ENCODE assay signal across 8 cellular contexts in genomic region chr12:26939192-26939832, GRCh38. TPM values are rescaled to one million over a fixed set of nuclear protein-coding genes. Genes with fewer than 3 reads are reported as not detected.
DNase-seq lines count a peak whose midpoint lies in the region; ATAC-seq and TF ChIP-seq lines count a peak whose summit lies in the region.

No MANE protein-coding gene starts in this region.

- H3K4me1 Mint-ChIP-seq in activated CD8-positive, alpha-beta T cell treated with anti-CD3 and anti-CD28 coated beads for 36 hours (ENCODE audit: low read depth): peaks cover 52% of the 10 kb centered on the region
- peaks cover 23 to 68% of the 10 kb centered on the region in 2 donors for H3K4me1 Mint-ChIP-seq in stimulated activated naive B cell treated with anti-CD40 and anti-IgM and Interleukin-4, amounts not matched to agents 10 μg/mL and 1 μg/mL and 100 μg/mL, for 72 hours

- peak overlapping the region; percentile 98 for H3K4me3 Mint-ChIP-seq in activated CD8-positive, alpha-beta T cell treated with anti-CD3 and anti-CD28 coated beads for 36 hours
- H3K4me3 Mint-ChIP-seq in stimulated activated naive B cell treated with anti-CD40 and anti-IgM and Interleukin-4, amounts not matched to agents 10 μg/mL and 1 μg/mL and 100 μg/mL, for 72 hours: peak overlapping the region; percentile 97 to 98

- peak overlapping the region; percentile 99 for H3K27ac Mint-ChIP-seq in activated CD8-positive, alpha-beta T cell treated with anti-CD3 and anti-CD28 coated beads for 36 hours
- peak overlapping the region; percentile 98 for H3K27ac Mint-ChIP-seq in stimulated activated naive B cell treated with anti-CD40 and anti-IgM and Interleukin-4, amounts not matched to agents 10 μg/mL and 1 μg/mL and 100 μg/mL, for 72 hours

- H3K9me3 Mint-ChIP-seq in activated CD8-positive, alpha-beta T cell treated with anti-CD3 and anti-CD28 coated beads for 36 hours: no peaks in the 10 kb centered on the region
- no peaks in the 10 kb centered on the region for H3K9me3 Mint-ChIP-seq in stimulated activated naive B cell treated with anti-CD40 and anti-IgM and Interleukin-4, amounts not matched to agents 10 μg/mL and 1 μg/mL and 100 μg/mL, for 72 hours

- CTCF ChIA-PET in activated CD8-positive, alpha-beta T cell treated with anti-CD3 and anti-CD28 coated beads for 36 hours (lab: Charles Lee): interaction anchor here (0.5 to 1.6 kb wide), 2 partner anchors 33 to 75 kb away, joined by 3 to 11 read pairs; partner anchors contain the start of gene TM7SF3

- TF ChIP-seq CTCF in C4-2B (conservative IDR thresholded peaks at IDR 0.05): no peak
- TF ChIP-seq CTCF in HFF-Myc (IDR thresholded peaks at IDR 0.05; ENCODE audit: low read depth, low read length, missing control alignments): no peak
- TF ChIP-seq CTCF in activated CD8-positive, alpha-beta T cell treated with anti-CD3 and anti-CD28 coated beads for 36 hours (IDR thresholded peaks at IDR 0.05): no peak

- POLR2A ChIA-PET in activated CD8-positive, alpha-beta T cell treated with anti-CD3 and anti-CD28 coated beads for 36 hours (lab: Charles Lee): interaction anchor here (1.0 kb wide), 1 partner anchor 13 kb away, joined by 3 read pairs; no protein-coding TSS in a partner anchor

- no peak for DNase-seq in HFF-Myc (ENCODE audit: extremely low read depth, low read depth)
- DNase-seq in activated CD8-positive, alpha-beta T cell treated with anti-CD3 and anti-CD28 coated beads for 36 hours: no peak
- no peak for DNase-seq in stimulated activated naive B cell treated with anti-CD40 and anti-IgM and Interleukin-4, amounts not matched to agents 10 μg/mL and 1 μg/mL and 100 μg/mL, for 72 hours
- no peak for DNase-seq in COR-L47 (lab: John Stamatoyannopoulos, UW)

- peaks cover 41% of the 10 kb centered on the region for H3K36me3 Mint-ChIP-seq in activated CD8-positive, alpha-beta T cell treated with anti-CD3 and anti-CD28 coated beads for 36 hours (ENCODE audit: low read depth)
- H3K36me3 Mint-ChIP-seq in stimulated activated naive B cell treated with anti-CD40 and anti-IgM and Interleukin-4, amounts not matched to agents 10 μg/mL and 1 μg/mL and 100 μg/mL, for 72 hours: peaks cover 14 to 16% of the 10 kb centered on the region in 2 donors

- intact Hi-C loops in activated CD8-positive, alpha-beta T cell treated with anti-CD3 and anti-CD28 coated beads for 36 hours (cut with micrococcal nuclease): loop anchor here (5.0 kb wide), 1 partner anchor 33 kb away; no protein-coding TSS in a partner anchor

- no peaks in the 10 kb centered on the region for H3K27me3 Mint-ChIP-seq in activated CD8-positive, alpha-beta T cell treated with anti-CD3 and anti-CD28 coated beads for 36 hours
- no peaks in the 10 kb centered on the region for H3K27me3 Mint-ChIP-seq in stimulated activated naive B cell treated with anti-CD40 and anti-IgM and Interleukin-4, amounts not matched to agents 10 μg/mL and 1 μg/mL and 100 μg/mL, for 72 hours

- H3K27ac ChIP-seq in C4-2B: peak overlapping the region; percentile 80

- no peak for ATAC-seq in activated CD8-positive, alpha-beta T cell treated with anti-CD3 and anti-CD28 coated beads for 36 hours
- no peak for ATAC-seq in stimulated activated naive B cell treated with anti-CD40 and anti-IgM and Interleukin-4, amounts not matched to agents 10 μg/mL and 1 μg/mL and 100 μg/mL, for 72 hours (replicated peaks)
- ATAC-seq in HG02970 (IDR thresholded peaks at IDR 0.05; ENCODE audit: low FRiP score, unreplicated experiment) (no peak), HG03280 (IDR thresholded peaks at IDR 0.05; ENCODE audit: unreplicated experiment) (no peak)

- H3K4me3 ChIP-seq in HFF-Myc (replicated peaks; ENCODE audit: low read depth, low read length) (peak overlapping the region; percentile 67), iPS-11a (ENCODE audit: low read depth, low read length) (peak overlapping the region; percentile 96)

RNA-seq across cellular contexts. Expression of gene FGFR1OP2, which starts 1.0 kb away (rescaled TPM):
- 10 to 100 TPM; 72.4 to 75.1 TPM for total RNA-seq in activated CD8-positive, alpha-beta T cell treated with anti-CD3 and anti-CD28 coated beads for 36 hours

RNA-seq across cellular contexts. Expression of gene INTS13, which starts 1.5 kb away (rescaled TPM):
- total RNA-seq in activated CD8-positive, alpha-beta T cell treated with anti-CD3 and anti-CD28 coated beads for 36 hours: 100 to 1,000 TPM; 102 to 115 TPM
